In the genomic region with DNA sequence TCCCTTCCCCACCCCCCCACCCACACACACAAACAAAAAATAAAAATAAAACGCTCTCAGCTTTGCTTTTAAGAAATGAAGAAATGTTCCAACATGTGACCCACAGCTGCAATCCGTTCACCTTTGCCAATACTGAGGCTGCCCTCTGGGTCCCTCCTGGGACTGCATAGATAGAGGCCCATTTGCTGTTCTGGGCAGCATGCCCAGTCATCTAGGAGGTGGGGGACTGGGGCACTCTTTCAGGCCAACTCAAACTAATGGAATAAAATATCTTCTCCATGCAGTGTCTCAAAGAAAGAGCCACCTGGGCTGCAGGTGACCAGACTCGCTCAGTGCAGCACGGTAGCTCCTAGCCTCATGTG, we compare ENCODE assay signal across 18 cellular contexts.
DNase-seq lines count a peak whose midpoint lies in the region; ATAC-seq and TF ChIP-seq lines count a peak whose summit lies in the region.
"Had no signal": no experiment of that assay in that cellular context is flagged by ENCODE, and none has a peak within 500 bp of the region (broad histone marks: within the 10 kb centered on the region; RNA-seq: fewer than 3 reads in every experiment).

No MANE protein-coding gene starts in this region.

- peaks cover 15% of the 10 kb centered on the region for H3K4me1 ChIP-seq in mammary epithelial cell (ENCODE audit: insufficient read depth, low read length)
- peaks cover 39 to 64% (median 52%) of the 10 kb centered on the region in 4 donors for H3K4me1 ChIP-seq in esophagus muscularis mucosa
- no peaks in the 10 kb centered on the region for H3K4me1 ChIP-seq in A673 (ENCODE audit: insufficient read depth, low read length, poor library complexity, severe bottlenecking)

- TF ChIP-seq EP300 in esophagus muscularis mucosa (IDR thresholded peaks at IDR 0.05) = no peak

- in situ Hi-C loops in mammary epithelial cell (cut with MboI; ENCODE audit: low sequenced_read_pairs in 2 of 2) = no loop called here

- no peak for TF ChIP-seq POLR2A in esophagus muscularis mucosa (IDR thresholded peaks at IDR 0.05; ENCODE audit: low read depth)

- no peak overlapping the region for H3K27ac ChIP-seq in mammary epithelial cell (ENCODE audit: insufficient read depth, low read depth, low read length)
- peak overlapping the region; percentile 10 to 81 (median 58) for H3K27ac ChIP-seq in esophagus muscularis mucosa (replicated peaks in 1 of 4)
- no peak overlapping the region for H3K27ac ChIP-seq in A673 (ENCODE audit: low read depth, low read length, poor library complexity, severe bottlenecking)
- H3K27ac ChIP-seq: HL-60 had no signal

- H3K4me3 Mint-ChIP-seq in MCF 10A (ENCODE audit: unreplicated experiment) = no peak overlapping the region
- H3K4me3 Mint-ChIP-seq: activated T-helper 17 cell treated with anti-CD3 and anti-CD28 coated beads, Interleukin-2, amount 50 U/mL, for 72 hours; endodermal cell had no signal

- no peaks in the 10 kb centered on the region for H3K9me3 Mint-ChIP-seq in MCF 10A (ENCODE audit: unreplicated experiment)
- H3K9me3 Mint-ChIP-seq: activated T-helper 17 cell treated with anti-CD3 and anti-CD28 coated beads, Interleukin-2, amount 50 U/mL, for 72 hours; brain; endodermal cell had no signal

- no peaks in the 10 kb centered on the region for H3K36me3 ChIP-seq in mammary epithelial cell (ENCODE audit: insufficient read depth, low read length)
- no peaks in the 10 kb centered on the region for H3K36me3 ChIP-seq in esophagus muscularis mucosa
- H3K36me3 ChIP-seq in A673 (ENCODE audit: insufficient read depth, low read length, poor library complexity, severe bottlenecking) = no peaks in the 10 kb centered on the region

- no peaks in the 10 kb centered on the region for H3K27me3 Mint-ChIP-seq in MCF 10A (ENCODE audit: insufficient read depth, unreplicated experiment)
- H3K27me3 Mint-ChIP-seq: brain had no signal

- no peaks in the 10 kb centered on the region for H3K36me3 Mint-ChIP-seq in MCF 10A (ENCODE audit: insufficient read depth, unreplicated experiment)
- H3K36me3 Mint-ChIP-seq: brain had no signal

- H3K27ac Mint-ChIP-seq in MCF 10A (ENCODE audit: low read depth, unreplicated experiment) = no peak overlapping the region
- H3K27ac Mint-ChIP-seq: activated T-helper 17 cell treated with anti-CD3 and anti-CD28 coated beads, Interleukin-2, amount 50 U/mL, for 72 hours; endodermal cell had no signal

- H3K4me2 ChIP-seq in mammary epithelial cell (ENCODE audit: insufficient read depth, low read depth, low read length) = no peak overlapping the region

- H3K79me2 ChIP-seq in mammary epithelial cell (ENCODE audit: insufficient read depth, low read length) = no peaks in the 10 kb centered on the region

- H3K4me3 ChIP-seq in mammary epithelial cell (replicated peaks in 1 of 3; ENCODE audit: insufficient read depth in 1 of 3, low read depth in 2 of 3, low read length in 3 of 3) = no peak overlapping the region
- no peak overlapping the region for H3K4me3 ChIP-seq in esophagus muscularis mucosa
- no peak overlapping the region for H3K4me3 ChIP-seq in A673 (ENCODE audit: low read depth, low read length, poor library complexity, severe bottlenecking)

- peak; percentile 45 for DNase-seq in MCF 10A (ENCODE audit: unreplicated experiment)
- no peak for DNase-seq in mammary epithelial cell
- DNase-seq in esophagus muscularis mucosa (ENCODE audit: extremely low spot score) = no peak
- peak; percentile 46 for DNase-seq in midbrain (lab: John Stamatoyannopoulos, UW)
- peak; percentile 64 for DNase-seq in ureter (ENCODE audit: low spot score)
- no peak for DNase-seq in activated CD8-positive, alpha-beta memory T cell treated with anti-CD3 and anti-CD28 coated beads for 24 hours
- DNase-seq in A673 (ENCODE audit: low spot score) = no peak
- DNase-seq: endodermal cell; Karpas-422; mesenchymal stem cell; NCI-H2227 treated with DMSO at 0.1 percent for 48 hours; stimulated activated CD8-positive, alpha-beta memory T cell treated with anti-CD3 and anti-CD28 coated beads, Interleukin-4, amount 100 ng/mL, for 48 hours; T-helper 2 cell had no signal

- no peak for TF ChIP-seq CTCF in MCF 10A (IDR thresholded peaks at IDR 0.05; ENCODE audit: unreplicated experiment)
- no peak for TF ChIP-seq CTCF in mammary epithelial cell (conservative IDR thresholded peaks at IDR 0.05 in 1 of 2, IDR thresholded peaks at IDR 0.05 in 1 of 2; ENCODE audit: extremely low read depth in 1 of 2, insufficient read depth in 1 of 2, low read depth in 1 of 2, low read length in 2 of 2)
- no peak for TF ChIP-seq CTCF in esophagus muscularis mucosa (IDR thresholded peaks at IDR 0.05)
- no peak for TF ChIP-seq CTCF in A673 (conservative IDR thresholded peaks at IDR 0.05; ENCODE audit: low read depth, low read length)

- peaks cover 29% of the 10 kb centered on the region for H3K4me1 Mint-ChIP-seq in MCF 10A (ENCODE audit: insufficient read depth, unreplicated experiment)

- POLR2A ChIA-PET in MCF 10A (lab: Yijun Ruan, JAX) (no interaction called here), A673 (lab: Charles Lee; ENCODE audit: low non-redundant PET) (no interaction called here)

- H3K9me3 ChIP-seq in mammary epithelial cell (replicated peaks; ENCODE audit: insufficient read depth, low read length) = no peaks in the 10 kb centered on the region
- no peaks in the 10 kb centered on the region for H3K9me3 ChIP-seq in esophagus muscularis mucosa
- no peaks in the 10 kb centered on the region for H3K9me3 ChIP-seq in A673 (ENCODE audit: low read depth, low read length, poor library complexity, severe bottlenecking)

- no TSS peak for BruUV-seq in MCF 10A (replicated peaks; lab: Mats Ljungman, UMichigan)
- BruUV-seq in mammary epithelial cell (replicated peaks; lab: Mats Ljungman, UMichigan) = no TSS peak
- no TSS peak for BruUV-seq in A673 (replicated peaks; lab: Mats Ljungman, UMichigan)

- intact Hi-C loops in MCF 10A (cut with micrococcal nuclease) = no loop called here
- intact Hi-C loops in mammary epithelial cell (cut with micrococcal nuclease) = loop anchor here (10.0 kb wide), 1 partner anchor 93 kb away; no protein-coding TSS in a partner anchor
- intact Hi-C loops in esophagus muscularis mucosa (cut with DNase I) = no loop called here
- intact Hi-C loops in A673 (cut with micrococcal nuclease; ENCODE audit: unreplicated experiment) = no loop called here

- H2AFZ ChIP-seq in mammary epithelial cell (ENCODE audit: low read depth, low read length) = no peak overlapping the region

- WGBS in mammary epithelial cell (ENCODE audit: low coverage, missing lambda C conversion rate) = 92% methylated on average over 2 of the region's 4 CpGs
- WGBS in esophagus muscularis mucosa = 48% methylated on average over 4 of the region's 4 CpGs

- no peak overlapping the region for H3K9ac ChIP-seq in mammary epithelial cell (ENCODE audit: insufficient read depth, low read length)

- dilution Hi-C loops in mammary epithelial cell (cut with HindIII; ENCODE audit: low sequenced_read_pairs) = no loop called here

- ATAC-seq in GM19463 (IDR thresholded peaks at IDR 0.05; ENCODE audit: unreplicated experiment) = no peak
- ATAC-seq: activated T-helper 17 cell treated with anti-CD3 and anti-CD28 coated beads, Interleukin-2, amount 50 U/mL, for 72 hours; Panc1 had no signal

- H3K27me3 ChIP-seq in mammary epithelial cell (ENCODE audit: insufficient read depth, low read length) (no peaks in the 10 kb centered on the region), esophagus muscularis mucosa (no peaks in the 10 kb centered on the region), A673 (replicated peaks; ENCODE audit: insufficient read depth, low read depth, low read length, poor library complexity) (peaks cover 14% of the 10 kb centered on the region)

- CTCF ChIA-PET in MCF 10A (lab: Yijun Ruan, JAX) (interaction anchor here (1.2 to 1.7 kb wide), 2 partner anchors 27 to 106 kb away, joined by 3 to 8 read pairs; no protein-coding TSS in a partner anchor), mammary epithelial cell (lab: Charles Lee; ENCODE audit: low non-redundant PET) (no interaction called here), A673 (lab: Charles Lee) (no interaction called here)

- H4K20me1 ChIP-seq in mammary epithelial cell (ENCODE audit: insufficient read depth, low read length) = no peaks in the 10 kb centered on the region

Comparison
In these comparisons a context has a peak if more than half of its experiments do, and no peak if none do; other contexts are left out.
1. DNase-seq: peak in MCF 10A (single experiment), midbrain (single experiment) and ureter (single experiment); none in mammary epithelial cell (single experiment), esophagus muscularis mucosa (single experiment), activated CD8-positive, alpha-beta memory T cell treated with anti-CD3 and anti-CD28 coated beads for 24 hours (single experiment) and A673 (single experiment).
2. H3K27ac ChIP-seq: peak in esophagus muscularis mucosa (4 of 4); none in mammary epithelial cell (single experiment) and A673 (single experiment).